Comparison of ENCODE assay signal across 14 cellular contexts in genomic region chr1:21913258-21913657, GRCh38. TPM values are rescaled to one million over a fixed set of nuclear protein-coding genes. Genes with fewer than 3 reads are reported as not detected.
A peak's percentile ranks its signal among the peaks of the same experiment; 100 is the strongest.
DNase-seq lines count a peak whose midpoint lies in the region; ATAC-seq and TF ChIP-seq lines count a peak whose summit lies in the region.
"Had no signal": no experiment of that assay in that cellular context is flagged by ENCODE, and none has a peak within 500 bp of the region (broad histone marks: within the 10 kb centered on the region; RNA-seq: fewer than 3 reads in every experiment).

No MANE protein-coding gene starts in this region.

- no peak for ATAC-seq in stimulated activated naive CD8-positive, alpha-beta T cell treated with anti-CD3 and anti-CD28 coated beads, Interleukin-15, amount 100 ng/mL, for 72 hours
- ATAC-seq in stimulated activated naive CD8-positive, alpha-beta T cell treated with anti-CD3 and anti-CD28 coated beads, Interleukin-15, Interleukin-2, amounts not matched to agents 100 U/mL and 50 U/mL, for 24 hours = no peak
- ATAC-seq in right cardiac atrium = peak in 1 of 2 donors; percentile 0
- ATAC-seq in GM19328 (IDR thresholded peaks at IDR 0.05; ENCODE audit: unreplicated experiment) = no peak
- no peak for ATAC-seq in left lobe of liver

- no peaks in the 10 kb centered on the region for H3K27me3 ChIP-seq in right cardiac atrium (ENCODE audit: control insufficient read depth, insufficient read depth)
- H3K27me3 ChIP-seq in prostate gland (replicated peaks; ENCODE audit: insufficient read depth) = no peaks in the 10 kb centered on the region
- no peaks in the 10 kb centered on the region for H3K27me3 ChIP-seq in Karpas-422 (ENCODE audit: low read length)
- H3K27me3 ChIP-seq: dorsolateral prefrontal cortex had no signal

- no peak for TF ChIP-seq CTCF in prostate gland (IDR thresholded peaks at IDR 0.05)

- no peaks in the 10 kb centered on the region for H4K20me1 ChIP-seq in Karpas-422 (ENCODE audit: insufficient read depth, low read depth, low read length)

- no peaks in the 10 kb centered on the region for H3K36me3 ChIP-seq in prostate gland
- H3K36me3 ChIP-seq in Karpas-422 (ENCODE audit: insufficient read depth, low read length) = no peaks in the 10 kb centered on the region

- peak overlapping the region in 1 of 2 donors; percentile 56 for H3K4me3 Mint-ChIP-seq in stimulated activated naive CD8-positive, alpha-beta T cell treated with anti-CD3 and anti-CD28 coated beads, Interleukin-15, amount 100 ng/mL, for 72 hours

- DNase-seq in stimulated activated naive CD8-positive, alpha-beta T cell treated with anti-CD3 and anti-CD28 coated beads, Interleukin-15, amount 100 ng/mL, for 72 hours = no peak
- DNase-seq in stimulated activated naive CD8-positive, alpha-beta T cell treated with anti-CD3 and anti-CD28 coated beads, Interleukin-15, Interleukin-2, amounts not matched to agents 100 U/mL and 50 U/mL, for 24 hours = no peak
- DNase-seq in right cardiac atrium (peak in 1 of 3 donors; percentile 29), prostate gland (ENCODE audit: low spot score) (no peak), Karpas-422 (no peak), activated T-cell treated with anti-CD3 and anti-CD28 coated beads for 4 hours (no peak), left lobe of liver (ENCODE audit: low spot score) (no peak)
- DNase-seq: activated CD4-positive, alpha-beta T cell treated with anti-CD3 and anti-CD28 coated beads for 4 hours; activated naive CD4-positive, alpha-beta T cell treated with Interleukin-2 at 50 U/mL for 16 hours; dorsolateral prefrontal cortex; HCEC 1CT; hypothalamus; NCI-H446 had no signal

- H3K9me3 ChIP-seq in right cardiac atrium (ENCODE audit: control insufficient read depth, low read length) = no peaks in the 10 kb centered on the region
- H3K9me3 ChIP-seq in prostate gland = no peaks in the 10 kb centered on the region
- no peaks in the 10 kb centered on the region for H3K9me3 ChIP-seq in Karpas-422 (ENCODE audit: low read length)

- no peak overlapping the region for H3K4me3 ChIP-seq in right cardiac atrium (ENCODE audit: low read length)
- no peak overlapping the region for H3K4me3 ChIP-seq in prostate gland
- H3K4me3 ChIP-seq in Karpas-422 (ENCODE audit: low read length) = no peak overlapping the region
- H3K4me3 ChIP-seq: dorsolateral prefrontal cortex had no signal

- WGBS in right cardiac atrium = 24% methylated on average over 8 of the region's 8 CpGs
- 38% methylated on average over 4 of the region's 8 CpGs for WGBS in prostate gland

- H3K4me2 ChIP-seq in Karpas-422 (ENCODE audit: low read depth, low read length, poor library complexity, severe bottlenecking) = no peak overlapping the region

- no peaks in the 10 kb centered on the region for H3K27me3 Mint-ChIP-seq in stimulated activated naive CD8-positive, alpha-beta T cell treated with anti-CD3 and anti-CD28 coated beads, Interleukin-15, amount 100 ng/mL, for 72 hours

- H3K4me1 Mint-ChIP-seq in stimulated activated naive CD8-positive, alpha-beta T cell treated with anti-CD3 and anti-CD28 coated beads, Interleukin-15, amount 100 ng/mL, for 72 hours = peaks cover 58% of the 10 kb centered on the region

- intact Hi-C loops in right cardiac atrium (cut with DNase I) (no loop called here), prostate gland (cut with DNase I) (no loop called here)

- H3K9me3 Mint-ChIP-seq in stimulated activated naive CD8-positive, alpha-beta T cell treated with anti-CD3 and anti-CD28 coated beads, Interleukin-15, amount 100 ng/mL, for 72 hours = no peaks in the 10 kb centered on the region

- H3K79me2 ChIP-seq in Karpas-422 (ENCODE audit: low read length) = no peaks in the 10 kb centered on the region

- peak overlapping the region; percentile 59 to 83 for H3K27ac Mint-ChIP-seq in stimulated activated naive CD8-positive, alpha-beta T cell treated with anti-CD3 and anti-CD28 coated beads, Interleukin-15, amount 100 ng/mL, for 72 hours

- H2AFZ ChIP-seq in Karpas-422 (ENCODE audit: low read length) = no peak overlapping the region

- peaks cover 61% of the 10 kb centered on the region for H3K4me1 ChIP-seq in right cardiac atrium (ENCODE audit: control insufficient read depth, insufficient read depth, low read length)
- peaks cover 14% of the 10 kb centered on the region for H3K4me1 ChIP-seq in prostate gland (replicated peaks)
- H3K4me1 ChIP-seq in Karpas-422 (ENCODE audit: low read length) = no peaks in the 10 kb centered on the region

- no peaks in the 10 kb centered on the region for H3K9me2 ChIP-seq in Karpas-422 (replicated peaks; ENCODE audit: insufficient read depth, low read length)

- peak overlapping the region; percentile 93 for H3K27ac ChIP-seq in right cardiac atrium (ENCODE audit: low read length)
- H3K27ac ChIP-seq in prostate gland = peak overlapping the region; percentile 73 to 75
- H3K27ac ChIP-seq in Karpas-422 (ENCODE audit: low read length) = no peak overlapping the region

- no peak overlapping the region for H3K9ac ChIP-seq in Karpas-422 (ENCODE audit: low read length)

- no peak for TF ChIP-seq POLR2A in prostate gland (IDR thresholded peaks at IDR 0.05)

RNA-seq across cellular contexts. Expression of gene HSPG2, which starts 23.9 kb away (rescaled TPM):
- total RNA-seq in right cardiac atrium (100 to 1,000 TPM; 320 to 659 (median 492) TPM), prostate gland (100 to 1,000 TPM; 135 to 257 TPM), left lobe of liver (50.8 TPM)
- 257 TPM for polyA plus RNA-seq in right cardiac atrium
- under 0.01 TPM in 1 of 2 replicates, not detected in the other for total RNA-seq in Karpas-422 (2014; rRNA removed; shearing (Covaris generic); ENCODE audit: low replicate concordance)

Comparison
In these comparisons a context has a peak if more than half of its experiments do, and no peak if none do; other contexts are left out.
1. RNA of gene HSPG2, which starts 23.9 kb away (total RNA-seq): 320 to 659 TPM in right cardiac atrium, 135 to 257 TPM in prostate gland and 50.8 TPM in left lobe of liver (single experiment); under 0.01 TPM in Karpas-422; every median in the first group is over 10 times any median in the second.